Comparison of ENCODE assay signal across 8 cellular contexts in the genomic region with DNA sequence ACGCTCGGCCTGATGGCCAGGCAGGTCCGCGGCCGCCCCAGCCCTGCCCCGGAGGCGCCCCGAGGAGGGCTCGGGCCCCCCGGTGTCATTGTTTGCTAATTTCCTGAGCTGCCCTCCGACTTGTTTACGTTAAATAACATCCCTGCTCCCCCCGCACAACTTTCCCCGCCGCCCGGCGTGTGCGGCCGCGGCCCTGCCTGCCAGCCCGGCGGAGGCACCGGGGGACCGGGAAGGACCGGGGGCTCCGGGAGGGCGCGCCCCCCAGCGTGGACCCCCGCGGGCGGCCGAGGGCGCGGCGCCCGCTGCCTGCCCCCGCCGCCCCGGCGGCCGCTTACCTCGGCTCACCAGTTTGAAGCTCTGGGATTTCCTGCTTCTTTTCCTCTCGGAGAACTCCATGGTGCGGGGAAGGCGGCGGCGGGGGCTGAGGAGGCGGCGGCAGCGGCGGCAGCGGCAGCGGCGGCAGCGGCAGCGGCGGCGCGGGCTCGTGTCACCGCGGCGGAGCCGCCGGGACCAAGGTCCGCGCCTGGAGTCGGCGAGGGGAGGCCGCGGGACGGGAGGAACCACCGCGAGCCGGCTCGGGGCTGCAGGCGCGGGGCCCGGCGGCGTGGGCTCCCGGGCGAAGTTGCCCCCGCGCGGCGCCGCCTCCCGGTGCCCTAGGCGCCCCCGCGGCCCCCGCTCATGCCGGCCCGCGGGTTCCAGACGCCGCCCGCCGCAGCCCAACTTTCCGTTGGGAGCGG. TPM values are rescaled to one million over a fixed set of nuclear protein-coding genes. Genes with fewer than 3 reads are reported as not detected.
DNase-seq lines count a peak whose midpoint lies in the region; ATAC-seq and TF ChIP-seq lines count a peak whose summit lies in the region.

No MANE protein-coding gene starts in this region.

- H3K36me3 ChIP-seq in BLaER1 treated with 17β-estradiol and CSF1 and Interleukin-3, amounts not matched to agents 10 nM and 100 nM: no peaks in the 10 kb centered on the region
- H3K36me3 ChIP-seq in transverse colon: no peaks in the 10 kb centered on the region

- peak overlapping the region; percentile 60 to 78 (median 70) for H3K4me3 ChIP-seq in BLaER1 treated with 17β-estradiol and CSF1 and Interleukin-3, amounts not matched to agents 10 nM and 100 nM
- H3K4me3 ChIP-seq in HL-60 (replicated peaks; ENCODE audit: insufficient read depth, low read length): 0 out of 2 replicates have a peak overlapping the region, but pooled peaks have one; percentile 6
- H3K4me3 ChIP-seq in lower leg skin (ENCODE audit: low read depth, poor library complexity, severe bottlenecking): peak overlapping the region; percentile 43
- peak overlapping the region; percentile 55 to 77 (median 72) for H3K4me3 ChIP-seq in transverse colon

- intact Hi-C loops in lower leg skin (cut with DNase I; ENCODE audit: low total_unique reads): no loop called here
- intact Hi-C loops in transverse colon (cut with DNase I; ENCODE audit: low total_unique reads): no loop called here

- no peaks in the 10 kb centered on the region for H3K9me3 ChIP-seq in BLaER1 treated with 17β-estradiol and CSF1 and Interleukin-3, amounts not matched to agents 10 nM and 100 nM (replicated peaks in 1 of 11)
- no peaks in the 10 kb centered on the region for H3K9me3 ChIP-seq in transverse colon

- no peak for TF ChIP-seq POLR2A in lower leg skin (IDR thresholded peaks at IDR 0.05)
- no peak for TF ChIP-seq POLR2A in transverse colon (IDR thresholded peaks at IDR 0.05)

- peaks cover 0 to 16% (median 4%) of the 10 kb centered on the region in 11 experiments; a peak in 11 of 22 replicates for H4K20me1 ChIP-seq in BLaER1 treated with 17β-estradiol and CSF1 and Interleukin-3, amounts not matched to agents 10 nM and 100 nM

- H3K9ac ChIP-seq in BLaER1 treated with 17β-estradiol and CSF1 and Interleukin-3, amounts not matched to agents 10 nM and 100 nM: peak overlapping the region; percentile 46 to 78 (median 68); a peak in 21 of 22 replicates

- H3K27me3 ChIP-seq in BLaER1 treated with 17β-estradiol and CSF1 and Interleukin-3, amounts not matched to agents 10 nM and 100 nM: peaks cover 55 to 72% (median 63%) of the 10 kb centered on the region in 11 experiments
- H3K27me3 ChIP-seq in HL-60 (ENCODE audit: insufficient read depth, poor library complexity, severe bottlenecking) (peaks cover 16% of the 10 kb centered on the region), transverse colon (no peaks in the 10 kb centered on the region)

- H3K4me2 ChIP-seq in BLaER1 treated with 17β-estradiol and CSF1 and Interleukin-3, amounts not matched to agents 10 nM and 100 nM: peak overlapping the region; percentile 74 to 96 (median 94)

- 2% methylated on average over 29 to 49 of the region's 103 CpGs for WGBS in lower leg skin, 2 donors
- WGBS in transverse colon (ENCODE audit: low coverage in 1 of 2), 2 donors: 5% methylated on average over 78 of the region's 103 CpGs; no CpG with 5 or more reads in 1 of the 2 donors

- peak overlapping the region in 3 of 11 experiments; percentile 9 to 28 (median 19); a peak in 4 of 22 replicates for H3K27ac ChIP-seq in BLaER1 treated with 17β-estradiol and CSF1 and Interleukin-3, amounts not matched to agents 10 nM and 100 nM
- H3K27ac ChIP-seq in HL-60 (replicated peaks) (no peak overlapping the region), transverse colon (peak overlapping the region; percentile 79 to 84 (median 80))

- TF ChIP-seq CTCF in HL-60 (IDR thresholded peaks at IDR 0.05; ENCODE audit: insufficient read depth, low read length): no peak
- no peak for TF ChIP-seq CTCF in lower leg skin (IDR thresholded peaks at IDR 0.05)
- no peak for TF ChIP-seq CTCF in transverse colon (IDR thresholded peaks at IDR 0.05)

- H3K4me1 ChIP-seq in BLaER1 treated with 17β-estradiol and CSF1 and Interleukin-3, amounts not matched to agents 10 nM and 100 nM: peaks cover 0 to 12% (median 6%) of the 10 kb centered on the region in 10 experiments; a peak in 9 of 20 replicates
- H3K4me1 ChIP-seq in transverse colon: peaks cover 6 to 23% (median 14%) of the 10 kb centered on the region in 4 donors

- no peak for TF ChIP-seq EP300 in transverse colon (IDR thresholded peaks at IDR 0.05; ENCODE audit: low read depth)

- ATAC-seq in GM19397 (IDR thresholded peaks at IDR 0.05; ENCODE audit: unreplicated experiment): no peak
- no peak for ATAC-seq in GM19328 (IDR thresholded peaks at IDR 0.05; ENCODE audit: unreplicated experiment)

- in situ Hi-C loops in transverse colon (cut with MboI; ENCODE audit: low pct_ligation_motif_present in 1 of 4, low pct_unique_long_range_greater_than_20kb in 1 of 4, low sequenced_read_pairs in 3 of 4): loop anchor here in 1 of 4 donors (25.0 kb wide), 1 partner anchor 166 kb away; no protein-coding TSS in a partner anchor

- DNase-seq in HL-60 (ENCODE audit: low read depth in 1 of 2, low spot score in 1 of 2) (no peak), cerebellum (ENCODE audit: low spot score) (peak; percentile 32), lower leg skin (ENCODE audit: low spot score in 2 of 2) (no peak), transverse colon (peak; percentile 43), SW480 (ENCODE audit: low spot score) (no peak)

RNA-seq across cellular contexts. Expression of gene BEND7, which starts 0.5 kb away (rescaled TPM):
- total RNA-seq in cerebellum: 16.5 TPM
- total RNA-seq in lower leg skin: 1 to 10 TPM; 3.7 to 8.1 (median 5.8) TPM
- 10 to 100 TPM; 16.1 to 41.4 (median 31.0) TPM for total RNA-seq in transverse colon

RNA-seq across cellular contexts. Expression of gene PRPF18, which starts 58.5 kb away (rescaled TPM):
- 32.1 TPM for total RNA-seq in cerebellum
- total RNA-seq in lower leg skin: 10 to 100 TPM; 24.4 to 31.7 (median 29.6) TPM
- total RNA-seq in transverse colon: 10 to 100 TPM; 19.8 to 42.4 (median 32.3) TPM

Comparison
In these comparisons a context has a peak if more than half of its experiments do, and no peak if none do; other contexts are left out.
1. H3K4me3 ChIP-seq: peak in every context shown above with its lines; median percentile 72 in transverse colon; 70 in BLaER1 treated with 17β-estradiol and CSF1 and Interleukin-3, amounts not matched to agents 10 nM and 100 nM; 43 in lower leg skin; 6 in HL-60.
2. DNase-seq: peak in cerebellum (single experiment) and transverse colon (single experiment); none in HL-60 (0 of 2), lower leg skin (0 of 2) and SW480 (single experiment).